Comparison of ENCODE assay signal across 8 cellular contexts in the genomic region with DNA sequence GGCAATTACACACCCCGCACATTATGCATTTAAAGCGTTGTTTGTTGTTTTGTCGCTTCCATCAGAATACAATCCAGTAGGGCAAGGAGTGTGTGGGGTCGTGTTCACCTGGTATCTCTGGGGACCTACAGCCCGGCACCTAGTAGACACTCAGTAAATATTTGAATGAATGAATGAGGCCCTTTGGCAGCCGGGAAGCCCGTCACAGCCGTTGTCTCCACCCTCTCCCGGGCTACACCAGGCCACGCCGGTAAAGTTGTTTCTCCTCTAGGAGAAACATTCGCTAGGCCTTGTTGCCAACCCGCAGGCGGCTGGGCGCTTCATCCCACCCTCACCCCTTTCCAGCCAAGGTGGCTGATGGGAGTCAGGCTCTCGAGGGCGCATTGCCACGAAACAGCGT. TPM values are rescaled to one million over a fixed set of nuclear protein-coding genes. Genes with fewer than 3 reads are reported as not detected.
A peak's percentile ranks its signal among the peaks of the same experiment; 100 is the strongest.
DNase-seq lines count a peak whose midpoint lies in the region; ATAC-seq, FAIRE-seq and TF ChIP-seq lines count a peak whose summit lies in the region.

No MANE protein-coding gene starts in this region.

- H4K20me1 ChIP-seq in keratinocyte (ENCODE audit: control insufficient read depth, extremely low read depth, insufficient read depth, low read length): no peaks in the 10 kb centered on the region

- FAIRE-seq in keratinocyte (lab: Jason Lieb, UNC): no peak

- ATAC-seq in GM19395 (IDR thresholded peaks at IDR 0.05; ENCODE audit: unreplicated experiment): peak; percentile 4

- H3K36me3 ChIP-seq in HUES6 (ENCODE audit: control insufficient read depth, insufficient read depth, low read length) (no peaks in the 10 kb centered on the region), keratinocyte (ENCODE audit: control insufficient read depth in 2 of 2, extremely low read depth in 1 of 2, insufficient read depth in 2 of 2, low read length in 2 of 2) (no peaks in the 10 kb centered on the region), stomach smooth muscle (ENCODE audit: control insufficient read depth in 2 of 2, insufficient read depth in 2 of 2, low read length in 2 of 2) (no peaks in the 10 kb centered on the region)

- H3K79me2 ChIP-seq in keratinocyte (ENCODE audit: control insufficient read depth, insufficient read depth, low read length): peaks cover 3% of the 10 kb centered on the region

- peak overlapping the region; percentile 87 for H3K4me2 ChIP-seq in keratinocyte (ENCODE audit: control insufficient read depth, extremely low read depth, insufficient read depth, low read depth, low read length)

- DNase-seq in AG09309 (ENCODE audit: low read depth) (no peak), keratinocyte (ENCODE audit: low read depth, low spot score) (no peak), DMS 273 treated with DMSO at 0.1 percent for 48 hours (lab: John Stamatoyannopoulos, UW) (no peak)
- DNase-seq in central memory CD4-positive, alpha-beta T cell: no peak

- H3K27ac ChIP-seq in HUES6 (ENCODE audit: low read depth, low read length) (peak overlapping the region; percentile 89; the same call in 1 of the 2 replicates), angular gyrus (ENCODE audit: low read depth, low read length) (peak overlapping the region; percentile 93), keratinocyte (ENCODE audit: control insufficient read depth, insufficient read depth, low read length) (peak overlapping the region; percentile 87), stomach smooth muscle (ENCODE audit: low read length) (peak overlapping the region; percentile 90)

- no peaks in the 10 kb centered on the region for H3K9me1 ChIP-seq in keratinocyte (ENCODE audit: control insufficient read depth, extremely low read depth, insufficient read depth, low read length)

- H3K27me3 ChIP-seq in HUES6 (ENCODE audit: control insufficient read depth, insufficient read depth, low read length) (no peaks in the 10 kb centered on the region), keratinocyte (ENCODE audit: control insufficient read depth, extremely low read depth, insufficient read depth, low read length) (no peaks in the 10 kb centered on the region), stomach smooth muscle (ENCODE audit: control insufficient read depth in 1 of 2, insufficient read depth in 2 of 2, low read length in 2 of 2) (no peaks in the 10 kb centered on the region)

- H3K9me3 ChIP-seq in HUES6 (ENCODE audit: control insufficient read depth, insufficient read depth, low read depth, low read length) (no peaks in the 10 kb centered on the region), keratinocyte (ENCODE audit: control insufficient read depth, low read depth, low read length) (no peaks in the 10 kb centered on the region), stomach smooth muscle (ENCODE audit: control insufficient read depth in 2 of 2, low read length in 2 of 2) (no peaks in the 10 kb centered on the region)

- no peak for TF ChIP-seq CTCF in AG09309 (IDR thresholded peaks at IDR 0.05; ENCODE audit: control insufficient read depth, insufficient read depth, low read depth, low read length, missing control alignments)
- TF ChIP-seq CTCF in keratinocyte (optimal IDR thresholded peaks at IDR 0.05 in 1 of 3, IDR thresholded peaks at IDR 0.05 in 1 of 3, conservative IDR thresholded peaks at IDR 0.05 in 1 of 3; ENCODE audit: extremely low read depth in 1 of 3, insufficient read depth in 2 of 3, low read length in 3 of 3): no peak

- peak overlapping the region; percentile 76 for H3K4me3 ChIP-seq in AG09309 (ENCODE audit: control insufficient read depth, low read depth, low read length)
- peak overlapping the region; percentile 63 for H3K4me3 ChIP-seq in HUES6 (ENCODE audit: low read depth, low read length)
- H3K4me3 ChIP-seq in keratinocyte (ENCODE audit: control insufficient read depth in 2 of 3, extremely low read depth in 1 of 3, insufficient read depth in 2 of 3, low read depth in 1 of 3, low read length in 3 of 3): peak overlapping the region; percentile 82 to 86 (median 86)
- peak overlapping the region; percentile 64 to 86 for H3K4me3 ChIP-seq in stomach smooth muscle (ENCODE audit: low read length in 2 of 2)

- peaks cover 15% of the 10 kb centered on the region for H3K4me1 ChIP-seq in HUES6 (ENCODE audit: control insufficient read depth, insufficient read depth, low read length)
- peaks cover 26% of the 10 kb centered on the region for H3K4me1 ChIP-seq in keratinocyte (ENCODE audit: control insufficient read depth, extremely low read depth, insufficient read depth, low read length)
- peaks cover 23% of the 10 kb centered on the region for H3K4me1 ChIP-seq in stomach smooth muscle (ENCODE audit: control insufficient read depth, insufficient read depth, low read length)

- dilution Hi-C loops in keratinocyte (cut with MboI; ENCODE audit: extremely low pct_ligation_motif_present, low sequenced_read_pairs): no loop called here

- peak overlapping the region; percentile 96 for H2AFZ ChIP-seq in keratinocyte (ENCODE audit: control insufficient read depth, low read length)

- H3K9ac ChIP-seq in HUES6 (ENCODE audit: low read length) (peak overlapping the region; percentile 80), keratinocyte (ENCODE audit: control insufficient read depth, extremely low read depth, insufficient read depth, low read length) (peak overlapping the region; percentile 89), stomach smooth muscle (ENCODE audit: low read length in 2 of 2) (peak overlapping the region; percentile 91)

RNA-seq across cellular contexts. Expression of gene JAK2, which starts 0.9 kb away (rescaled TPM):
- polyA plus RNA-seq in keratinocyte: 2.6 to 5.4 TPM (median 3.9 TPM) in 3 replicates
- polyA plus RNA-seq in keratinocyte (2011; ENCODE audit: low read depth): 6.2 TPM
- 2.2 and 3.7 TPM in 2 replicates for polyA plus RNA-seq in keratinocyte (2011; cell fraction: cytosol; rRNA removed)
- 4.5 and 6.6 TPM in 2 replicates for polyA plus RNA-seq in keratinocyte (2011; cell fraction: nucleus; rRNA removed)
- 3.4 and 4.7 TPM in 2 replicates for polyA plus RNA-seq in keratinocyte (2012; ENCODE audit: low replicate concordance)
- polyA minus RNA-seq in keratinocyte: 0.39 to 13.6 TPM (median 5.9 TPM) in 3 replicates
- 7.7 TPM for polyA minus RNA-seq in keratinocyte (2011; cell fraction: cytosol; rRNA and poly(A)+ RNA removed)
- polyA minus RNA-seq in keratinocyte (2011; cell fraction: nucleus; rRNA and poly(A)+ RNA removed): 8.7 and 19.9 TPM in 2 replicates
